8 cellular contexts compared by ENCODE assay signal in the genomic region with DNA sequence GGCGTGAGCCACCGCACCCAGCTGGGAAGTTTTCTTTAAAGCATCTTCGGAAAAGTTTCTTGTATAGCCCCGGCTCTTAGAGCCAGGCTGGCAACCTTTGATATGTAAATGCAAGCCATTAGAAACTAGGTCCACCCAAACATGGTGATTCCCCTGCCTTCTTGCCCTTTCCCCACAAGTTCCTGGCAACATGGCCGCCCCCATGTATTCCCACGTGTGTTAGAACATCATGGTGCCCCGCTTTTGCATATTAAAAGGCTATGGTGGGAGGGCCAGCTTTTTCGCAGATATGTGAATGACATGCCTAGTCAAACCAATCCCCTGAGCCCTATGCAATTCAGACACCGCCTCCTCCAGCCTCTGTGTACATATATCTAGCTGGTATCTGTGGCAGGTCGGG.
DNase-seq lines count a peak whose midpoint lies in the region; ATAC-seq, FAIRE-seq and TF ChIP-seq lines count a peak whose summit lies in the region.
"Not testable (repeated sequence)": the region's sequence is repeated elsewhere in the genome, so short reads cannot be mapped to it uniquely, and the experiment has no call there.

No MANE protein-coding gene starts in this region.

- not testable (repeated sequence) for FAIRE-seq in H1 (lab: Jason Lieb, UNC)

- peak overlapping the region; percentile 6; the same call in 1 of the 2 replicates for H3K4me3 ChIP-seq in HUES48 (ENCODE audit: low read depth, low read length)
- H3K4me3 ChIP-seq in H1 (ENCODE audit: extremely low read depth in 1 of 4, insufficient read depth in 2 of 4, low read depth in 3 of 4, low read length in 4 of 4); neuronal stem cell (ENCODE audit: low read length in 2 of 2): not testable (repeated sequence)

- POLR2A ChIA-PET in WTC11 (lab: Charles Lee) (interaction anchor here (1.0 kb wide), 1 partner anchor 293 kb away, joined by 3 read pairs; the partner anchor contains the start of gene AMN1), H1 (lab: Charles Lee; ENCODE audit: partially characterized antibody) (interaction anchor here (1.0 to 1.3 kb wide), 3 partner anchors 9 to 21 kb away, joined by 3 to 5 read pairs (median 3); no protein-coding TSS in a partner anchor)

- not testable (repeated sequence) for H3K79me2 ChIP-seq in H1 (ENCODE audit: control insufficient read depth in 1 of 2, insufficient read depth in 2 of 2, low read length in 2 of 2)

- H2BK5ac ChIP-seq in H1 (ENCODE audit: low read depth, low read length), result peak overlapping the region; percentile 86; the same call in 1 of the 2 replicates
- H2BK5ac ChIP-seq in neuronal stem cell (ENCODE audit: low read length), result not testable (repeated sequence)

- CTCF ChIA-PET in WTC11 (lab: Charles Lee), result interaction anchor here (0.8 kb wide), 1 partner anchor 15 kb away, joined by 5 read pairs; no protein-coding TSS in a partner anchor
- CTCF ChIA-PET in H1 (lab: Charles Lee; ENCODE audit: partially characterized antibody), result interaction anchor here (1.2 kb wide), 2 partner anchors 14 to 39 kb away, joined by 3 to 5 read pairs; no protein-coding TSS in a partner anchor

- H3K27ac Mint-ChIP-seq in WTC11, result 0 out of 2 replicates have a peak overlapping the region, but pooled peaks have one; percentile 44
- not testable (repeated sequence) for H3K27ac Mint-ChIP-seq in activated naive CD8-positive, alpha-beta T cell treated with anti-CD3 and anti-CD28 coated beads, Interleukin-2, amount 50 U/mL, for 24 hours

- not testable (repeated sequence) for H3K79me1 ChIP-seq in H1 (ENCODE audit: low read depth, low read length); neuronal stem cell (ENCODE audit: low read depth, low read length)

- 75% methylated on average over 10 of the region's 10 CpGs; no CpG with 5 or more reads in 1 of the 2 experiments for WGBS in H1 (ENCODE audit: extremely low coverage in 1 of 2, insufficient coverage in 1 of 2, insufficient read length in 1 of 2, insufficient replicate concordance in 2 of 2, low coverage in 1 of 2, low lambda C conversion rate in 2 of 2, missing lambda C conversion rate in 1 of 2), 2 experiments
- WGBS in neuronal stem cell (ENCODE audit: extremely low coverage in 2 of 2, insufficient read length in 2 of 2, insufficient replicate concordance in 1 of 2), 2 donors, result no CpG with 5 or more reads among the region's 10 CpGs

- peak overlapping the region; percentile 97; the same call in 1 of the 2 replicates for H2BK20ac ChIP-seq in H1 (ENCODE audit: low read length)

- not testable (repeated sequence) for H3K23me2 ChIP-seq in H1 (ENCODE audit: low read depth, low read length)

- H3K27ac ChIP-seq in HUES48 (ENCODE audit: low read depth, low read length), result peak overlapping the region; percentile 64
- H3K27ac ChIP-seq in H1 (ENCODE audit: low read depth, low read length); neuronal stem cell (replicated peaks; ENCODE audit: low read length): not testable (repeated sequence)

- H2BK12ac ChIP-seq in H1 (ENCODE audit: low read depth, low read length); neuronal stem cell (ENCODE audit: low read length): not testable (repeated sequence)

- H2BK120ac ChIP-seq in H1 (replicated peaks; ENCODE audit: low read depth, low read length); neuronal stem cell (ENCODE audit: low read depth, low read length): not testable (repeated sequence)

- DNase-seq in ELF-1 (ENCODE audit: low read depth, low spot score), result peak; percentile 84
- DNase-seq in WTC11 (ENCODE audit: low spot score), result peak; percentile 57
- peak; percentile 8 for DNase-seq in activated naive CD8-positive, alpha-beta T cell treated with anti-CD3 and anti-CD28 coated beads, Interleukin-2, amount 50 U/mL, for 24 hours
- not testable (repeated sequence) for DNase-seq in H1 (ENCODE audit: low read depth in 1 of 2, low spot score in 2 of 2); neuronal stem cell (ENCODE audit: low spot score)
- peak; percentile 60 for DNase-seq in iPS DF 19.7 (ENCODE audit: low read depth, low spot score)
- peak; percentile 11 for DNase-seq in stimulated activated naive CD8-positive, alpha-beta T cell treated with anti-CD3 and anti-CD28 coated beads, Interleukin-15, Interleukin-2, amounts not matched to agents 100 U/mL and 50 U/mL, for 24 hours

- not testable (repeated sequence) for H3K4me3 Mint-ChIP-seq in WTC11; activated naive CD8-positive, alpha-beta T cell treated with anti-CD3 and anti-CD28 coated beads, Interleukin-2, amount 50 U/mL, for 24 hours

- not testable (repeated sequence) for H3K23ac ChIP-seq in H1 (ENCODE audit: insufficient read length); neuronal stem cell (ENCODE audit: low read depth, low read length, poor library complexity)

- H3K36me3 Mint-ChIP-seq in WTC11, result peaks cover 11% of the 10 kb centered on the region
- not testable (repeated sequence) for H3K36me3 Mint-ChIP-seq in activated naive CD8-positive, alpha-beta T cell treated with anti-CD3 and anti-CD28 coated beads, Interleukin-2, amount 50 U/mL, for 24 hours (ENCODE audit: low read depth)

- not testable (repeated sequence) for TF ChIP-seq EP300 in H1 (IDR thresholded peaks at IDR 0.05; ENCODE audit: borderline replicate concordance in 1 of 2, low read depth in 2 of 2, low read length in 2 of 2)

- H2AFZ ChIP-seq in H1 (ENCODE audit: low read length), result not testable (repeated sequence)
- peak overlapping the region; percentile 74 for H2AFZ ChIP-seq in neuronal stem cell (ENCODE audit: low read length)

- not testable (repeated sequence) for H3K4ac ChIP-seq in H1 (replicated peaks; ENCODE audit: insufficient read length, low read depth, low read length); neuronal stem cell (ENCODE audit: low read length)

- not testable (repeated sequence) for TF ChIP-seq POLR2A in H1 (IDR thresholded peaks at IDR 0.05; ENCODE audit: control extremely low read depth in 1 of 2, low read depth in 2 of 2, low read length in 2 of 2)

- peaks cover 20% of the 10 kb centered on the region for H3K9me3 Mint-ChIP-seq in WTC11
- not testable (repeated sequence) for H3K9me3 Mint-ChIP-seq in activated naive CD8-positive, alpha-beta T cell treated with anti-CD3 and anti-CD28 coated beads, Interleukin-2, amount 50 U/mL, for 24 hours

- H2BK15ac ChIP-seq in H1 (ENCODE audit: low read length); neuronal stem cell (ENCODE audit: low read length): not testable (repeated sequence)

- H3K9ac ChIP-seq in HUES48 (ENCODE audit: low read depth, low read length); H1 (replicated peaks in 1 of 4; ENCODE audit: extremely low read depth in 1 of 4, low read depth in 3 of 4, low read length in 3 of 4); neuronal stem cell (ENCODE audit: low read depth, low read length, poor library complexity): not testable (repeated sequence)

- TF ChIP-seq CTCF in WTC11 (IDR thresholded peaks at IDR 0.05); H1 (IDR thresholded peaks at IDR 0.05; ENCODE audit: control extremely low read depth in 1 of 3, insufficient read depth in 1 of 3, low read depth in 1 of 3, low read length in 3 of 3): not testable (repeated sequence)

- H3K27me3 ChIP-seq in HUES48 (ENCODE audit: control insufficient read depth, insufficient read depth, low read length); H1 (replicated peaks in 1 of 4; ENCODE audit: control insufficient read depth in 3 of 4, extremely low read depth in 1 of 4, insufficient read depth in 3 of 4, low read length in 3 of 4); neuronal stem cell (ENCODE audit: control insufficient read depth in 3 of 3, insufficient read depth in 3 of 3, low read depth in 1 of 3, low read length in 3 of 3): not testable (repeated sequence)

- peaks cover 24% of the 10 kb centered on the region for H3K4me1 ChIP-seq in HUES48 (ENCODE audit: control insufficient read depth, insufficient read depth, low read length)
- peaks cover 0 to 22% (median 7%) of the 10 kb centered on the region in 4 experiments; a peak in 4 of 7 replicates for H3K4me1 ChIP-seq in H1 (replicated peaks in 1 of 4; ENCODE audit: control insufficient read depth in 3 of 4, insufficient read depth in 4 of 4, low read length in 3 of 4)
- H3K4me1 ChIP-seq in neuronal stem cell (ENCODE audit: control insufficient read depth in 2 of 2, insufficient read depth in 1 of 2, low read depth in 1 of 2, low read length in 2 of 2), result peaks cover 2 to 11% of the 10 kb centered on the region in 2 donors

- H3K4me2 ChIP-seq in H1 (ENCODE audit: insufficient read depth in 1 of 2, low read depth in 2 of 2, low read length in 2 of 2); neuronal stem cell (ENCODE audit: insufficient read depth, low read length, poor library complexity, severe bottlenecking): not testable (repeated sequence)

- H4K20me1 ChIP-seq in H1 (replicated peaks in 1 of 2; ENCODE audit: control insufficient read depth in 1 of 2, insufficient read depth in 2 of 2, low read length in 2 of 2), result not testable (repeated sequence)

- H3K18ac ChIP-seq in H1 (ENCODE audit: extremely low read depth, low read length), result peak overlapping the region; percentile 79; the same call in 1 of the 2 replicates
- not testable (repeated sequence) for H3K18ac ChIP-seq in neuronal stem cell (ENCODE audit: low read length)

- H3K9me3 ChIP-seq in HUES48 (ENCODE audit: control insufficient read depth, insufficient read depth, low read length); H1 (ENCODE audit: insufficient read depth in 2 of 2, low read depth in 1 of 2, low read length in 1 of 2); neuronal stem cell (replicated peaks in 1 of 2; ENCODE audit: control insufficient read depth in 2 of 2, insufficient read depth in 1 of 2, low read depth in 1 of 2, low read length in 2 of 2): not testable (repeated sequence)

- not testable (repeated sequence) for H3K27me3 Mint-ChIP-seq in WTC11 (ENCODE audit: low read depth); activated naive CD8-positive, alpha-beta T cell treated with anti-CD3 and anti-CD28 coated beads, Interleukin-2, amount 50 U/mL, for 24 hours

- not testable (repeated sequence) for H4K5ac ChIP-seq in H1 (ENCODE audit: insufficient read length, low read depth, low read length)

- H4K91ac ChIP-seq in H1 (replicated peaks; ENCODE audit: insufficient read length, low read length), result peak overlapping the region; percentile 69
- H4K91ac ChIP-seq in neuronal stem cell (ENCODE audit: low read depth, low read length, poor library complexity), result not testable (repeated sequence)

- not testable (repeated sequence) for H3K14ac ChIP-seq in H1 (ENCODE audit: insufficient read length); neuronal stem cell (ENCODE audit: low read length)

- peak overlapping the region; percentile 7 for H3K56ac ChIP-seq in H1 (replicated peaks; ENCODE audit: insufficient read length, low read depth, low read length)

- H3K36me3 ChIP-seq in HUES48 (ENCODE audit: control insufficient read depth, insufficient read depth, low read length); H1 (ENCODE audit: control insufficient read depth in 2 of 4, insufficient read depth in 4 of 4, low read length in 3 of 4); neuronal stem cell (replicated peaks in 1 of 2; ENCODE audit: control insufficient read depth in 2 of 2, insufficient read depth in 2 of 2, low read length in 2 of 2): not testable (repeated sequence)

- not testable (repeated sequence) for H2AK5ac ChIP-seq in H1 (ENCODE audit: low read depth, low read length); neuronal stem cell (ENCODE audit: low read depth, low read length)

- ATAC-seq in WTC11, result peak; percentile 66
- not testable (repeated sequence) for ATAC-seq in activated naive CD8-positive, alpha-beta T cell treated with anti-CD3 and anti-CD28 coated beads, Interleukin-2, amount 50 U/mL, for 24 hours; stimulated activated naive CD8-positive, alpha-beta T cell treated with anti-CD3 and anti-CD28 coated beads, Interleukin-15, Interleukin-2, amounts not matched to agents 100 U/mL and 50 U/mL, for 24 hours

- not testable (repeated sequence) for H4K8ac ChIP-seq in H1 (ENCODE audit: extremely low read depth, insufficient read depth, low read length); neuronal stem cell (ENCODE audit: low read depth, low read length)

- peaks cover 66% of the 10 kb centered on the region for H3K4me1 Mint-ChIP-seq in WTC11
- H3K4me1 Mint-ChIP-seq in activated naive CD8-positive, alpha-beta T cell treated with anti-CD3 and anti-CD28 coated beads, Interleukin-2, amount 50 U/mL, for 24 hours, result peaks cover 34% of the 10 kb centered on the region

- not testable (repeated sequence) for TF ChIP-seq RAD21 in H1 (IDR thresholded peaks at IDR 0.05 in 1 of 2, conservative IDR thresholded peaks at IDR 0.05 in 1 of 2; ENCODE audit: low read depth in 2 of 2, low read length in 2 of 2)
